17 cellular contexts compared by ENCODE assay signal in genomic region chr6:47098570-47098993, GRCh38. TPM values are rescaled to one million over a fixed set of nuclear protein-coding genes. Genes with fewer than 3 reads are reported as not detected.
DNase-seq lines count a peak whose midpoint lies in the region; ATAC-seq, FAIRE-seq and TF ChIP-seq lines count a peak whose summit lies in the region.
"Had no signal": no experiment of that assay in that cellular context is flagged by ENCODE, and none has a peak within 500 bp of the region (broad histone marks: within the 10 kb centered on the region; RNA-seq: fewer than 3 reads in every experiment).

No MANE protein-coding gene starts in this region.

- H3K9ac ChIP-seq in liver (ENCODE audit: low read depth in 1 of 2, low read length in 2 of 2) (no peak overlapping the region), HepG2 (ENCODE audit: insufficient read depth, low read depth, low read length) (no peak overlapping the region), keratinocyte (ENCODE audit: control insufficient read depth, extremely low read depth, insufficient read depth, low read length) (no peak overlapping the region)

- no peaks in the 10 kb centered on the region for H3K9me3 ChIP-seq in liver (ENCODE audit: control insufficient read depth in 4 of 4, low read length in 3 of 4)
- no peaks in the 10 kb centered on the region for H3K9me3 ChIP-seq in HepG2 (ENCODE audit: low read length)
- H3K9me3 ChIP-seq in keratinocyte (ENCODE audit: control insufficient read depth, low read depth, low read length), result no peaks in the 10 kb centered on the region
- peaks cover 2% of the 10 kb centered on the region for H3K9me3 ChIP-seq in aorta (ENCODE audit: control insufficient read depth, low read length)
- H3K9me3 ChIP-seq in osteoblast (ENCODE audit: low read depth, low read length), result no peaks in the 10 kb centered on the region
- H3K9me3 ChIP-seq: pancreas, tibial nerve had no signal

- no peak overlapping the region for H3K4me3 ChIP-seq in liver (ENCODE audit: low read depth in 1 of 3, low read length in 3 of 3)
- H3K4me3 ChIP-seq in HepG2 (replicated peaks in 1 of 3; ENCODE audit: insufficient read depth in 1 of 3, low read depth in 2 of 3, low read length in 3 of 3), result no peak overlapping the region
- no peak overlapping the region for H3K4me3 ChIP-seq in keratinocyte (ENCODE audit: control insufficient read depth in 2 of 3, extremely low read depth in 1 of 3, insufficient read depth in 2 of 3, low read depth in 1 of 3, low read length in 3 of 3)
- H3K4me3 ChIP-seq in aorta (ENCODE audit: low read length in 2 of 2), result no peak overlapping the region
- no peak overlapping the region for H3K4me3 ChIP-seq in osteoblast (ENCODE audit: insufficient read depth, low read length)
- H3K4me3 ChIP-seq: pancreas, tibial nerve had no signal

- H3K4me1 ChIP-seq in liver (ENCODE audit: control insufficient read depth in 4 of 4, insufficient read depth in 4 of 4, low read length in 3 of 4), result no peaks in the 10 kb centered on the region
- peaks cover 46% of the 10 kb centered on the region for H3K4me1 ChIP-seq in HepG2 (ENCODE audit: insufficient read depth, low read length)
- H3K4me1 ChIP-seq in keratinocyte (ENCODE audit: control insufficient read depth, extremely low read depth, insufficient read depth, low read length), result peaks cover 45% of the 10 kb centered on the region
- no peaks in the 10 kb centered on the region for H3K4me1 ChIP-seq in aorta (ENCODE audit: control insufficient read depth in 1 of 2, insufficient read depth in 2 of 2, low read length in 2 of 2)
- H3K4me1 ChIP-seq in osteoblast (ENCODE audit: insufficient read depth, low read length), result no peaks in the 10 kb centered on the region
- H3K4me1 ChIP-seq: pancreas, tibial nerve had no signal

- CTCF ChIA-PET in HepG2 (lab: Yijun Ruan, JAX; ENCODE audit: low intra/inter-chr PET ratio, low total read pairs), result interaction anchor here (1.6 kb wide), 1 partner anchor 211 kb away, joined by 20 read pairs; the partner anchor contains the start of gene TNFRSF21

- H3K27ac ChIP-seq in liver (ENCODE audit: low read depth in 1 of 2, low read length in 2 of 2) (no peak overlapping the region), HepG2 (ENCODE audit: extremely low read length, insufficient read depth, low read length) (no peak overlapping the region), epithelial cell of prostate (peak overlapping the region; percentile 29), keratinocyte (ENCODE audit: control insufficient read depth, insufficient read depth, low read length) (peak overlapping the region; percentile 11), aorta (ENCODE audit: low read depth in 1 of 2, low read length in 2 of 2) (no peak overlapping the region), osteoblast (ENCODE audit: low read depth, low read length) (no peak overlapping the region), caudate nucleus (ENCODE audit: low read depth, low read length) (no peak overlapping the region)
- H3K27ac ChIP-seq: tibial nerve had no signal

- TF ChIP-seq RAD21 in liver (IDR thresholded peaks at IDR 0.05) (no peak), HepG2 (CRISPR knock-in tag; IDR thresholded peaks at IDR 0.05) (no peak)

- no peaks in the 10 kb centered on the region for H3K27me3 ChIP-seq in liver (ENCODE audit: control insufficient read depth in 4 of 4, insufficient read depth in 4 of 4, low read length in 3 of 4)
- no peaks in the 10 kb centered on the region for H3K27me3 ChIP-seq in HepG2 (ENCODE audit: control insufficient read depth in 1 of 2, insufficient read depth in 2 of 2, low read length in 2 of 2)
- no peaks in the 10 kb centered on the region for H3K27me3 ChIP-seq in keratinocyte (ENCODE audit: control insufficient read depth, extremely low read depth, insufficient read depth, low read length)
- H3K27me3 ChIP-seq in aorta (ENCODE audit: control insufficient read depth in 1 of 2, insufficient read depth in 2 of 2, low read length in 1 of 2), result no peaks in the 10 kb centered on the region
- H3K27me3 ChIP-seq in osteoblast (ENCODE audit: insufficient read depth, low read length), result peaks cover 8% of the 10 kb centered on the region
- H3K27me3 ChIP-seq: pancreas, tibial nerve had no signal

- in situ Hi-C loops in HepG2 (cut with HindIII; ENCODE audit: extremely low pct_ligation_motif_present, low pct_unique_long_range_greater_than_20kb), result loop anchor here (5.0 to 10.0 kb wide), 2 partner anchors 126 to 209 kb away; partner anchors contain the start of gene TNFRSF21

- TF ChIP-seq POLR2A in HepG2 (IDR thresholded peaks at IDR 0.05; ENCODE audit: insufficient read depth in 1 of 2, low read depth in 2 of 2, low read length in 2 of 2), result no peak

- BruUV-seq in HepG2 (replicated peaks; lab: Mats Ljungman, UMichigan), result no TSS peak

- no peak for DNase-seq in HepG2 (ENCODE audit: low spot score)
- DNase-seq in epithelial cell of prostate (ENCODE audit: low read depth, low spot score), result peak; percentile 63
- peak; percentile 40 for DNase-seq in keratinocyte (ENCODE audit: low read depth, low spot score)
- no peak for DNase-seq in aorta
- DNase-seq in germinal center (ENCODE audit: low spot score), result no peak
- no peak for DNase-seq in osteoblast (ENCODE audit: insufficient read length, low spot score, missing footprints)
- no peak for DNase-seq in caudate nucleus (lab: John Stamatoyannopoulos, UW)
- DNase-seq: ACHN; activated CD4-positive, alpha-beta T cell treated with anti-CD3 and anti-CD28 coated beads for 48 hours; activated T-cell treated with anti-CD3 and anti-CD28 coated beads, Interleukin-2, amount 50 U/mL, for 48 hours; effector memory CD8-positive, alpha-beta T cell; NCI-H1092; NCI-H446; pancreas had no signal

- H3K9me1 ChIP-seq in keratinocyte (ENCODE audit: control insufficient read depth, extremely low read depth, insufficient read depth, low read length), result no peaks in the 10 kb centered on the region

- intact Hi-C loops in HepG2 (cut with micrococcal nuclease; ENCODE audit: unreplicated experiment) (loop anchor here (5.0 kb wide), 1 partner anchor 149 kb away; no protein-coding TSS in a partner anchor), aorta (cut with DNase I) (loop anchor here in 1 of 2 donors (10.0 kb wide), 1 partner anchor 206 kb away; the partner anchor contains the start of gene TNFRSF21)

- H3K79me2 ChIP-seq in HepG2 (ENCODE audit: insufficient read depth, low read length) (no peaks in the 10 kb centered on the region), keratinocyte (ENCODE audit: control insufficient read depth, insufficient read depth, low read length) (no peaks in the 10 kb centered on the region), osteoblast (ENCODE audit: insufficient read depth, low read length) (no peaks in the 10 kb centered on the region)

- ATAC-seq in HepG2 (no peak), aorta (ENCODE audit: low FRiP score) (peak; percentile 30)
- ATAC-seq: effector memory CD8-positive, alpha-beta T cell had no signal

- FAIRE-seq in HepG2 (lab: Jason Lieb, UNC) (no peak), keratinocyte (lab: Jason Lieb, UNC) (peak; percentile 73)
- FAIRE-seq: pancreas had no signal

- no peak for TF ChIP-seq EP300 in HepG2 (IDR thresholded peaks at IDR 0.05; ENCODE audit: low read depth in 2 of 2, low read length in 2 of 2)
- TF ChIP-seq EP300 in HepG2 (CRISPR knock-in tag; IDR thresholded peaks at IDR 0.05; ENCODE audit: borderline replicate concordance), result no peak

- no peak overlapping the region for H3K4me2 ChIP-seq in HepG2 (ENCODE audit: low read depth, low read length)
- H3K4me2 ChIP-seq in keratinocyte (ENCODE audit: control insufficient read depth, extremely low read depth, insufficient read depth, low read depth, low read length), result peak overlapping the region; percentile 20
- H3K4me2 ChIP-seq in osteoblast (ENCODE audit: insufficient read depth, low read length), result no peak overlapping the region

- H2AFZ ChIP-seq in HepG2 (ENCODE audit: low read length) (no peak overlapping the region), keratinocyte (ENCODE audit: control insufficient read depth, low read length) (peak overlapping the region; percentile 30), osteoblast (ENCODE audit: low read length) (no peak overlapping the region)

- 73% methylated on average over 6 of the region's 6 CpGs for WGBS in liver
- 93% methylated on average over 6 of the region's 6 CpGs for WGBS in HepG2 (ENCODE audit: low lambda C conversion rate)
- WGBS in aorta, 2 donors, result 85 to 89% methylated on average over 6 of the region's 6 CpGs

- POLR2A ChIA-PET in HepG2 (lab: Yijun Ruan, JAX), result interaction anchor here (0.8 to 4.4 kb wide), 4 partner anchors 8 to 215 kb away, joined by 3 to 28 read pairs (median 10); partner anchors contain the start of gene TNFRSF21

- dilution Hi-C loops in keratinocyte (cut with MboI; ENCODE audit: extremely low pct_ligation_motif_present, low sequenced_read_pairs), result no loop called here

- H3K36me3 ChIP-seq in liver (ENCODE audit: control insufficient read depth in 4 of 4, insufficient read depth in 3 of 4, low read depth in 1 of 4, low read length in 3 of 4) (no peaks in the 10 kb centered on the region), HepG2 (replicated peaks in 1 of 2; ENCODE audit: control insufficient read depth in 1 of 2, insufficient read depth in 2 of 2, low read length in 2 of 2) (no peaks in the 10 kb centered on the region), keratinocyte (ENCODE audit: control insufficient read depth in 2 of 2, extremely low read depth in 1 of 2, insufficient read depth in 2 of 2, low read length in 2 of 2) (no peaks in the 10 kb centered on the region), aorta (ENCODE audit: control insufficient read depth in 1 of 2, insufficient read depth in 2 of 2, low read length in 1 of 2) (no peaks in the 10 kb centered on the region), osteoblast (ENCODE audit: insufficient read depth, low read length) (no peaks in the 10 kb centered on the region)
- H3K36me3 ChIP-seq: pancreas, tibial nerve had no signal

- TF ChIP-seq CTCF in liver (IDR thresholded peaks at IDR 0.05; ENCODE audit: low read depth, low read length, missing input control), result no peak
- TF ChIP-seq CTCF in HepG2 (CRISPR knock-in tag; IDR thresholded peaks at IDR 0.05), result no peak
- TF ChIP-seq CTCF in keratinocyte (optimal IDR thresholded peaks at IDR 0.05 in 1 of 3, IDR thresholded peaks at IDR 0.05 in 1 of 3, conservative IDR thresholded peaks at IDR 0.05 in 1 of 3; ENCODE audit: extremely low read depth in 1 of 3, insufficient read depth in 2 of 3, low read length in 3 of 3), result no peak
- no peak for TF ChIP-seq CTCF in osteoblast (IDR thresholded peaks at IDR 0.05; ENCODE audit: extremely low read depth, low read depth, low read length)

- no peaks in the 10 kb centered on the region for H4K20me1 ChIP-seq in HepG2 (ENCODE audit: insufficient read depth, low read length)
- no peaks in the 10 kb centered on the region for H4K20me1 ChIP-seq in keratinocyte (ENCODE audit: control insufficient read depth, extremely low read depth, insufficient read depth, low read length)
- H4K20me1 ChIP-seq in osteoblast (ENCODE audit: insufficient read depth, low read length), result no peaks in the 10 kb centered on the region

RNA-seq across cellular contexts. Expression of gene ADGRF1, which starts 56.5 kb away (rescaled TPM):
- total RNA-seq in liver (not detected), HepG2 (2016; rRNA removed; fragmentation: Illumina TruSeq; extraction: Trizol) (not detected in 2 replicates), aorta (not detected), osteoblast (not detected in 2 replicates)
- polyA plus RNA-seq in liver (under 1 TPM in 1 of 2 donors, not detected in 1; 0.01 TPM), HepG2 (2011; rRNA removed) (not detected in 2 replicates), keratinocyte (27.7 to 43.9 TPM (median 35.3 TPM) in 3 replicates), aorta (not detected)
- total RNA-seq in HepG2 (2016; cell fraction: cytosol; rRNA removed; fragmentation: Illumina TruSeq; extraction: Trizol; ENCODE audit: low read depth), result not detected in 2 replicates
- not detected in 2 replicates for total RNA-seq in HepG2 (2016; cell fraction: insoluble cytoplasmic fraction; rRNA removed; fragmentation: Illumina TruSeq; extraction: Trizol)
- not detected in 2 replicates for total RNA-seq in HepG2 (2016; cell fraction: membrane; rRNA removed; fragmentation: Illumina TruSeq; extraction: Trizol)
- total RNA-seq in HepG2 (2016; cell fraction: nucleus; rRNA removed; fragmentation: Illumina TruSeq; extraction: Trizol), result not detected in 2 replicates
- 0.03 TPM in 1 of 2 replicates, not detected in the other for polyA plus RNA-seq in HepG2 (2011; cell fraction: cytosol; rRNA removed)
- polyA plus RNA-seq in HepG2 (2011; cell fraction: nucleus; rRNA removed), result not detected in 2 replicates
- not detected in 2 replicates for polyA plus RNA-seq in HepG2 (2012)
- not detected in 2 replicates for polyA plus RNA-seq in HepG2 (2016; cell fraction: cytosol; fragmentation: Illumina TruSeq; extraction: Trizol; ENCODE audit: low read depth)
- polyA plus RNA-seq in HepG2 (2016; cell fraction: insoluble cytoplasmic fraction; fragmentation: Illumina TruSeq; extraction: Trizol; ENCODE audit: low read depth), result not detected in 2 replicates
- not detected in 2 replicates for polyA plus RNA-seq in HepG2 (2016; cell fraction: membrane; fragmentation: Illumina TruSeq; extraction: Trizol; ENCODE audit: low read depth)
- polyA plus RNA-seq in HepG2 (2016; cell fraction: nucleus; fragmentation: Illumina TruSeq; extraction: Trizol; ENCODE audit: insufficient read depth, low read depth), result not detected in 2 replicates
- polyA minus RNA-seq in HepG2 (2011; rRNA and poly(A)+ RNA removed; ENCODE audit: low replicate concordance), result not detected in 2 replicates
- not detected in 2 replicates for polyA minus RNA-seq in HepG2 (2011; cell fraction: cytosol; rRNA and poly(A)+ RNA removed)
- polyA minus RNA-seq in HepG2 (2011; cell fraction: nucleus; rRNA and poly(A)+ RNA removed), result not detected in 2 replicates
- 0.81 TPM for polyA plus RNA-seq in keratinocyte (2011; ENCODE audit: low read depth)
- polyA plus RNA-seq in keratinocyte (2011; cell fraction: cytosol; rRNA removed), result 10.6 and 18.7 TPM in 2 replicates
- 49.2 and 51.7 TPM in 2 replicates for polyA plus RNA-seq in keratinocyte (2011; cell fraction: nucleus; rRNA removed)
- polyA plus RNA-seq in keratinocyte (2012; ENCODE audit: low replicate concordance), result 1.3 and 18.6 TPM in 2 replicates
- polyA minus RNA-seq in keratinocyte, result 27.6 to 62.8 TPM (median 50.3 TPM) in 3 replicates
- polyA minus RNA-seq in keratinocyte (2011; cell fraction: cytosol; rRNA and poly(A)+ RNA removed), result 22.8 TPM
- polyA minus RNA-seq in keratinocyte (2011; cell fraction: nucleus; rRNA and poly(A)+ RNA removed), result 30.0 and 57.9 TPM in 2 replicates
- total RNA-seq: T-helper 2 cell treated with Interferon-gamma antibody and Interleukin-4, amounts not matched to agents 100 ng/mL and 5 ng/mL, for 36 hours; tibial nerve had no signal

Comparison
In these comparisons a context has a peak if more than half of its experiments do, and no peak if none do; other contexts are left out.
1. H3K27ac ChIP-seq: peak in epithelial cell of prostate (single experiment) and keratinocyte (single experiment); none in liver (0 of 2), HepG2 (single experiment), aorta (0 of 2), osteoblast (single experiment) and caudate nucleus (single experiment).
2. DNase-seq: peak in epithelial cell of prostate (single experiment) and keratinocyte (single experiment); none in HepG2 (single experiment), aorta (0 of 2), germinal center (single experiment), osteoblast (single experiment) and caudate nucleus (0 of 61).